ENCODE assay signal across 30 cellular contexts in genomic region chr10:97928897-97929296, GRCh38.
"Had no signal": no experiment of that assay in that cellular context is flagged by ENCODE, and none has a peak within 500 bp of the region (broad histone marks: within the 10 kb centered on the region; RNA-seq: fewer than 3 reads in every experiment).

No MANE protein-coding gene starts in this region.

- H3K27ac ChIP-seq: adrenal gland, ascending aorta, breast epithelium, cardiac muscle cell, coronary artery, dorsolateral prefrontal cortex, WERI-Rb-1 had no signal

- ATAC-seq: activated CD4-positive, alpha-beta T cell treated with anti-CD3 and anti-CD28 coated beads for 36 hours; activated CD4-positive, CD25-positive, alpha-beta regulatory T cell treated with anti-CD3 and anti-CD28 coated beads, Interleukin-2, amount 50 U/mL, for 24 hours; activated CD8-positive, alpha-beta memory T cell treated with anti-CD3 and anti-CD28 coated beads, Interleukin-2, amount 10 ng/mL, durations not matched to agents 7 days and 5 days; activated CD8-positive, alpha-beta T cell treated with anti-CD3 and anti-CD28 coated beads, Interleukin-2, amount 10 ng/mL, durations not matched to agents 7 days and 5 days; activated naive CD8-positive, alpha-beta T cell treated with anti-CD3 and anti-CD28 coated beads, Interleukin-2, amount 50 U/mL, for 24 hours; esophagus mucosa; T-helper 17 cell had no signal

- H3K4me3 ChIP-seq: adrenal gland, ascending aorta, breast epithelium, cardiac muscle cell, coronary artery, dorsolateral prefrontal cortex had no signal

- H3K4me1 ChIP-seq: adrenal gland, ascending aorta, breast epithelium had no signal

- H3K27me3 ChIP-seq: ascending aorta, dorsolateral prefrontal cortex had no signal

- H3K9me3 ChIP-seq: adrenal gland, ascending aorta, breast epithelium had no signal

- DNase-seq: activated B cell treated with CpG ODN at 0.5 μM for 24 hours; activated CD4-positive, alpha-beta memory T cell treated with anti-CD3 and anti-CD28 coated beads for 36 hours; activated CD4-positive, alpha-beta T cell treated with anti-CD3 and anti-CD28 coated beads for 36 hours; activated CD4-positive, alpha-beta T cell treated with anti-CD3 and anti-CD28 coated beads, Interleukin-2, amount 10 ng/mL, durations not matched to agents 24 days and 14 days; activated CD8-positive, alpha-beta memory T cell treated with anti-CD3 and anti-CD28 coated beads, Interleukin-2, amount 10 ng/mL, durations not matched to agents 7 days and 5 days; activated CD8-positive, alpha-beta memory T cell treated with anti-CD3 and anti-CD28 coated beads, Interleukin-2, amount 50 U/mL, for 4 hours; activated CD8-positive, alpha-beta T cell treated with anti-CD3 and anti-CD28 coated beads, Interleukin-2, amount 10 ng/mL, durations not matched to agents 7 days and 5 days; activated naive CD4-positive, alpha-beta T cell treated with anti-CD3 and anti-CD28 coated beads for 36 hours; activated naive CD8-positive, alpha-beta T cell treated with anti-CD3 and anti-CD28 coated beads for 36 hours; activated naive CD8-positive, alpha-beta T cell treated with anti-CD3 and anti-CD28 coated beads, Interleukin-2, amount 50 U/mL, for 24 hours; activated T-cell treated with anti-CD3 and anti-CD28 coated beads, Interleukin-2, amount 50 U/mL, for 1 hour; activated T-cell treated with anti-CD3 and anti-CD28 coated beads, Interleukin-2, amount 50 U/mL, for 48 hours; adrenal gland; central memory CD4-positive, alpha-beta T cell; cerebellar nuclear complex; effector memory CD4-positive, alpha-beta T cell; endodermal cell; foreskin fibroblast; head of caudate nucleus; T-helper 1 cell; T-helper 17 cell; T1000; WERI-Rb-1 had no signal

- H3K36me3 ChIP-seq: adrenal gland, ascending aorta, breast epithelium, cardiac muscle cell, WERI-Rb-1 had no signal
